13 cellular contexts compared by ENCODE assay signal in genomic region chr1:235708390-235708962, GRCh38. TPM values are rescaled to one million over a fixed set of nuclear protein-coding genes. Genes with fewer than 3 reads are reported as not detected.
DNase-seq lines count a peak whose midpoint lies in the region; ATAC-seq and TF ChIP-seq lines count a peak whose summit lies in the region.
"Had no signal": no experiment of that assay in that cellular context is flagged by ENCODE, and none has a peak within 500 bp of the region (broad histone marks: within the 10 kb centered on the region; RNA-seq: fewer than 3 reads in every experiment).

No MANE protein-coding gene starts in this region.

- H3K4me3 ChIP-seq in GM12864 (ENCODE audit: low read depth, low read length) (no peak overlapping the region), fibroblast of the aortic adventitia (ENCODE audit: low read depth, low read length) (no peak overlapping the region), coronary artery (no peak overlapping the region)
- H3K4me3 ChIP-seq: suprapubic skin had no signal

- no peak overlapping the region for H3K27ac Mint-ChIP-seq in stimulated activated memory B cell treated with anti-CD40 and anti-IgM and Interleukin-4, amounts not matched to agents 10 μg/mL and 1 μg/mL and 100 μg/mL, for 72 hours
- H3K27ac Mint-ChIP-seq: CD8-positive, alpha-beta T cell; nephron progenitor cell had no signal

- H3K9me3 Mint-ChIP-seq in stimulated activated memory B cell treated with anti-CD40 and anti-IgM and Interleukin-4, amounts not matched to agents 10 μg/mL and 1 μg/mL and 100 μg/mL, for 72 hours, result no peaks in the 10 kb centered on the region
- H3K9me3 Mint-ChIP-seq: CD8-positive, alpha-beta T cell; nephron progenitor cell had no signal

- H3K36me3 Mint-ChIP-seq in stimulated activated memory B cell treated with anti-CD40 and anti-IgM and Interleukin-4, amounts not matched to agents 10 μg/mL and 1 μg/mL and 100 μg/mL, for 72 hours, result peaks cover 70% of the 10 kb centered on the region

- POLR2A ChIA-PET in RWPE1 (lab: Yijun Ruan, JAX; ENCODE audit: low non-redundant PET), result no interaction called here

- no peak for TF ChIP-seq CTCF in GM12864 (IDR thresholded peaks at IDR 0.05; ENCODE audit: low read depth, low read length, missing control alignments)
- no peak for TF ChIP-seq CTCF in RWPE1 (conservative IDR thresholded peaks at IDR 0.05; ENCODE audit: low read depth)
- no peak for TF ChIP-seq CTCF in fibroblast of the aortic adventitia (IDR thresholded peaks at IDR 0.05; ENCODE audit: insufficient read depth, low read length)
- TF ChIP-seq CTCF in coronary artery (IDR thresholded peaks at IDR 0.05), result no peak

- H3K4me1 Mint-ChIP-seq in stimulated activated memory B cell treated with anti-CD40 and anti-IgM and Interleukin-4, amounts not matched to agents 10 μg/mL and 1 μg/mL and 100 μg/mL, for 72 hours, result no peaks in the 10 kb centered on the region

- CTCF ChIA-PET in RWPE1 (lab: Yijun Ruan, JAX), result no interaction called here

- H3K4me3 Mint-ChIP-seq in stimulated activated memory B cell treated with anti-CD40 and anti-IgM and Interleukin-4, amounts not matched to agents 10 μg/mL and 1 μg/mL and 100 μg/mL, for 72 hours, result no peak overlapping the region
- H3K4me3 Mint-ChIP-seq: CD8-positive, alpha-beta T cell; nephron progenitor cell had no signal

- no peak for ATAC-seq in stimulated activated memory B cell treated with anti-CD40 and anti-IgM and Interleukin-4, amounts not matched to agents 10 μg/mL and 1 μg/mL and 100 μg/mL, for 72 hours
- ATAC-seq: CD8-positive, alpha-beta T cell had no signal

- DNase-seq in A172 (ENCODE audit: low spot score) (peak; percentile 91), GM12864 (ENCODE audit: low read depth) (peak; percentile 13), RWPE1 (ENCODE audit: low spot score) (peak; percentile 75), fibroblast of the aortic adventitia (ENCODE audit: low read depth) (peak; percentile 37), medulla oblongata (ENCODE audit: extremely low spot score) (no peak), coronary artery (ENCODE audit: low spot score) (no peak), NCI-H2107 treated with DMSO at 0.1 percent for 48 hours (lab: John Stamatoyannopoulos, UW; ENCODE audit: unreplicated experiment) (no peak)
- DNase-seq: CD8-positive, alpha-beta T cell; KBM-7; NCI-H774; nephron progenitor cell had no signal

- no peaks in the 10 kb centered on the region for H3K27me3 Mint-ChIP-seq in stimulated activated memory B cell treated with anti-CD40 and anti-IgM and Interleukin-4, amounts not matched to agents 10 μg/mL and 1 μg/mL and 100 μg/mL, for 72 hours

- H3K27ac ChIP-seq in RWPE1 (no peak overlapping the region), coronary artery (no peak overlapping the region)
- H3K27ac ChIP-seq: suprapubic skin had no signal

RNA-seq across cellular contexts. Expression of gene GNG4, which starts 58.9 kb away (rescaled TPM):
- total RNA-seq in A172 (2014; rRNA removed; shearing (Covaris generic)), result 3.2 and 3.5 TPM in 2 replicates
- not detected in 2 replicates for total RNA-seq in fibroblast of the aortic adventitia (ENCODE audit: low replicate concordance)

Comparison
In these comparisons a context has a peak if more than half of its experiments do, and no peak if none do; other contexts are left out.
1. DNase-seq: peak in A172 (single experiment), GM12864 (single experiment), RWPE1 (single experiment) and fibroblast of the aortic adventitia (single experiment); none in medulla oblongata (single experiment), coronary artery (single experiment) and NCI-H2107 treated with DMSO at 0.1 percent for 48 hours (single experiment).